19 cellular contexts compared by ENCODE assay signal in the genomic region with DNA sequence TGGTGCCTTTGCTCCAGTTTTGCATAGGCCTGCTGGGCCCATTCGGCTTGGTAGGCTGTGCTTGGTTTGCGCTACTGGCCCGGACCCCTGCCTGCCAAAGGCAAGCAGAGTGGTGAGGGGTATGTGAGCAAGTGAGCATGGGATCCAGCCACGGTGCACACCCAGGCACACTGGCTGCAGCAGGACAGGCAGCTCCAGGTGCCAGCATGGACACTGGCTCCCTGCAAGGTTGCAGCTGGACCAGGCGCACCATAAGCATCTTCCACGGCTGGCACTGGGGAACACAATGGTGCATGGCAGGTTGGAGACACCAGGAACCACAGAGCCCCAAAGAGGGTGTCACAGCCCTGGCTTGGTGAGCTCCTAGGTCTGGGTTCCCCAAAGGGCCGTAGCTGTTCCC.
DNase-seq lines count a peak whose midpoint lies in the region; ATAC-seq and TF ChIP-seq lines count a peak whose summit lies in the region.
"Had no signal": no experiment of that assay in that cellular context is flagged by ENCODE, and none has a peak within 500 bp of the region (broad histone marks: within the 10 kb centered on the region; RNA-seq: fewer than 3 reads in every experiment).

No MANE protein-coding gene starts in this region.

- H3K4me3 ChIP-seq in lower lobe of right lung (no peak overlapping the region), neuronal stem cell (ENCODE audit: low read length in 2 of 2) (no peak overlapping the region)
- H3K4me3 ChIP-seq: A549, GM23338, HAP-1 had no signal

- H3K23ac ChIP-seq in neuronal stem cell (ENCODE audit: low read depth, low read length, poor library complexity), result no peak overlapping the region

- no peak overlapping the region for H3K9ac ChIP-seq in neuronal stem cell (ENCODE audit: low read depth, low read length, poor library complexity)

- H3K27me3 Mint-ChIP-seq in chondrocyte (ENCODE audit: low read depth), result peaks cover 10% of the 10 kb centered on the region
- H3K27me3 Mint-ChIP-seq: CD4-positive, alpha-beta memory T cell had no signal

- H3K14ac ChIP-seq in neuronal stem cell (ENCODE audit: low read length), result no peak overlapping the region

- in situ Hi-C loops in ACHN (cut with HindIII; ENCODE audit: low pct_ligation_motif_present, low pct_unique_long_range_greater_than_20kb, low sequenced_read_pairs), result no loop called here

- H3K27ac ChIP-seq in lower lobe of right lung (no peak overlapping the region), neuronal stem cell (replicated peaks; ENCODE audit: low read length) (no peak overlapping the region)
- H3K27ac ChIP-seq: A549 had no signal

- no peaks in the 10 kb centered on the region for H3K4me1 Mint-ChIP-seq in chondrocyte (ENCODE audit: low read depth)
- no peaks in the 10 kb centered on the region for H3K4me1 Mint-ChIP-seq in stimulated activated effector memory CD8-positive, alpha-beta T cell treated with anti-CD3 and anti-CD28 coated beads, Interleukin-12 subunit alpha, Interleukin-12 subunit beta, amount 100 ng/mL, for 72 hours
- H3K4me1 Mint-ChIP-seq: CD4-positive, alpha-beta memory T cell; GM23338 had no signal

- H3K9me3 ChIP-seq in lower lobe of right lung (no peaks in the 10 kb centered on the region), neuronal stem cell (replicated peaks in 1 of 2; ENCODE audit: control insufficient read depth in 2 of 2, insufficient read depth in 1 of 2, low read depth in 1 of 2, low read length in 2 of 2) (peaks cover 0 to 8% of the 10 kb centered on the region in 2 donors)
- H3K9me3 ChIP-seq: A549 had no signal

- no peak overlapping the region for H2BK120ac ChIP-seq in neuronal stem cell (ENCODE audit: low read depth, low read length)

- H3K4me1 ChIP-seq in lower lobe of right lung (no peaks in the 10 kb centered on the region), neuronal stem cell (ENCODE audit: control insufficient read depth in 2 of 2, insufficient read depth in 1 of 2, low read depth in 1 of 2, low read length in 2 of 2) (no peaks in the 10 kb centered on the region)
- H3K4me1 ChIP-seq: A549, HAP-1 had no signal

- no peak overlapping the region for H4K8ac ChIP-seq in neuronal stem cell (ENCODE audit: low read depth, low read length)

- no peak overlapping the region for H4K91ac ChIP-seq in neuronal stem cell (ENCODE audit: low read depth, low read length, poor library complexity)

- no peaks in the 10 kb centered on the region for H3K79me1 ChIP-seq in neuronal stem cell (ENCODE audit: low read depth, low read length)

- intact Hi-C loops in lower lobe of right lung (cut with DNase I), result no loop called here

- no peak overlapping the region for H2AFZ ChIP-seq in neuronal stem cell (ENCODE audit: low read length)
- H2AFZ ChIP-seq: GM23338 had no signal

- TF ChIP-seq CTCF in chondrocyte (IDR thresholded peaks at IDR 0.05) (no peak), lower lobe of right lung (IDR thresholded peaks at IDR 0.05) (no peak)

- ATAC-seq in lower lobe of right lung, result peak in 1 of 2 donors; percentile 24
- peak; percentile 19 for ATAC-seq in stimulated activated effector memory CD8-positive, alpha-beta T cell treated with anti-CD3 and anti-CD28 coated beads, Interleukin-12 subunit alpha, Interleukin-12 subunit beta, amount 100 ng/mL, for 72 hours
- ATAC-seq: A549, GM23338 had no signal

- H2BK12ac ChIP-seq in neuronal stem cell (ENCODE audit: low read length), result no peak overlapping the region

- peak overlapping the region; percentile 60 for H3K18ac ChIP-seq in neuronal stem cell (ENCODE audit: low read length)

- no peak overlapping the region for H3K4me3 Mint-ChIP-seq in chondrocyte (ENCODE audit: unreplicated experiment)
- no peak overlapping the region for H3K4me3 Mint-ChIP-seq in stimulated activated effector memory CD8-positive, alpha-beta T cell treated with anti-CD3 and anti-CD28 coated beads, Interleukin-12 subunit alpha, Interleukin-12 subunit beta, amount 100 ng/mL, for 72 hours
- H3K4me3 Mint-ChIP-seq: CD4-positive, alpha-beta memory T cell; GM23338; HFFc6 had no signal

- H3K27ac Mint-ChIP-seq in chondrocyte (ENCODE audit: unreplicated experiment), result no peak overlapping the region
- H3K27ac Mint-ChIP-seq in stimulated activated effector memory CD8-positive, alpha-beta T cell treated with anti-CD3 and anti-CD28 coated beads, Interleukin-12 subunit alpha, Interleukin-12 subunit beta, amount 100 ng/mL, for 72 hours, result no peak overlapping the region
- H3K27ac Mint-ChIP-seq: CD4-positive, alpha-beta memory T cell; GM23338; HFFc6 had no signal

- no peaks in the 10 kb centered on the region for H3K36me3 Mint-ChIP-seq in chondrocyte (ENCODE audit: low read depth)
- no peaks in the 10 kb centered on the region for H3K36me3 Mint-ChIP-seq in stimulated activated effector memory CD8-positive, alpha-beta T cell treated with anti-CD3 and anti-CD28 coated beads, Interleukin-12 subunit alpha, Interleukin-12 subunit beta, amount 100 ng/mL, for 72 hours
- H3K36me3 Mint-ChIP-seq: CD4-positive, alpha-beta memory T cell had no signal

- H2BK5ac ChIP-seq in neuronal stem cell (ENCODE audit: low read length), result no peak overlapping the region

- H3K27me3 ChIP-seq in lower lobe of right lung (ENCODE audit: low read depth), result no peaks in the 10 kb centered on the region
- H3K27me3 ChIP-seq in neuronal stem cell (ENCODE audit: control insufficient read depth in 3 of 3, insufficient read depth in 3 of 3, low read depth in 1 of 3, low read length in 3 of 3), result no peaks in the 10 kb centered on the region

- DNase-seq in chondrocyte (ENCODE audit: low spot score) (peak; percentile 82), lower lobe of right lung (peak; percentile 28), neuronal stem cell (ENCODE audit: low spot score) (no peak), dedifferentiated amniotic fluid mesenchymal stem cell (ENCODE audit: extremely low spot score) (no peak), MV-4-11 (lab: John Stamatoyannopoulos, UW) (no peak), ACHN (no peak)
- no peak for DNase-seq in stimulated activated effector memory CD8-positive, alpha-beta T cell treated with anti-CD3 and anti-CD28 coated beads, Interleukin-12 subunit alpha, Interleukin-12 subunit beta, amount 100 ng/mL, for 72 hours (ENCODE audit: low spot score in 2 of 2)
- DNase-seq: 8988T; C1 segment of cervical spinal cord; Calu3; CD4-positive, alpha-beta memory T cell; COR-L47; DMS53; DMS79 treated with DMSO at 0.1 percent for 48 hours; GF-D8; HFFc6 had no signal

- WGBS in neuronal stem cell (ENCODE audit: extremely low coverage in 2 of 2, insufficient read length in 2 of 2, insufficient replicate concordance in 1 of 2), 2 donors, result no CpG with 5 or more reads among the region's 7 CpGs

- H3K9me3 Mint-ChIP-seq in chondrocyte (ENCODE audit: low read depth), result no peaks in the 10 kb centered on the region
- peaks cover 15% of the 10 kb centered on the region for H3K9me3 Mint-ChIP-seq in stimulated activated effector memory CD8-positive, alpha-beta T cell treated with anti-CD3 and anti-CD28 coated beads, Interleukin-12 subunit alpha, Interleukin-12 subunit beta, amount 100 ng/mL, for 72 hours

- H3K4ac ChIP-seq in neuronal stem cell (ENCODE audit: low read length), result no peak overlapping the region

- H3K36me3 ChIP-seq in lower lobe of right lung, result no peaks in the 10 kb centered on the region
- no peaks in the 10 kb centered on the region for H3K36me3 ChIP-seq in neuronal stem cell (replicated peaks in 1 of 2; ENCODE audit: control insufficient read depth in 2 of 2, insufficient read depth in 2 of 2, low read length in 2 of 2)
- H3K36me3 ChIP-seq: HAP-1 had no signal

- no peak overlapping the region for H3K4me2 ChIP-seq in neuronal stem cell (ENCODE audit: insufficient read depth, low read length, poor library complexity, severe bottlenecking)
- H3K4me2 ChIP-seq: A549, GM23338 had no signal

- no peak overlapping the region for H2BK15ac ChIP-seq in neuronal stem cell (ENCODE audit: low read length)

- H2AK5ac ChIP-seq in neuronal stem cell (ENCODE audit: low read depth, low read length), result peak overlapping the region; percentile 65

Comparison
In these comparisons a context has a peak if more than half of its experiments do, and no peak if none do; other contexts are left out.
1. DNase-seq: peak in chondrocyte (single experiment) and lower lobe of right lung (single experiment); none in neuronal stem cell (single experiment), stimulated activated effector memory CD8-positive, alpha-beta T cell treated with anti-CD3 and anti-CD28 coated beads, Interleukin-12 subunit alpha, Interleukin-12 subunit beta, amount 100 ng/mL, for 72 hours (0 of 2), dedifferentiated amniotic fluid mesenchymal stem cell (single experiment), MV-4-11 (single experiment) and ACHN (single experiment).